24 cellular contexts compared by ENCODE assay signal in the genomic region with DNA sequence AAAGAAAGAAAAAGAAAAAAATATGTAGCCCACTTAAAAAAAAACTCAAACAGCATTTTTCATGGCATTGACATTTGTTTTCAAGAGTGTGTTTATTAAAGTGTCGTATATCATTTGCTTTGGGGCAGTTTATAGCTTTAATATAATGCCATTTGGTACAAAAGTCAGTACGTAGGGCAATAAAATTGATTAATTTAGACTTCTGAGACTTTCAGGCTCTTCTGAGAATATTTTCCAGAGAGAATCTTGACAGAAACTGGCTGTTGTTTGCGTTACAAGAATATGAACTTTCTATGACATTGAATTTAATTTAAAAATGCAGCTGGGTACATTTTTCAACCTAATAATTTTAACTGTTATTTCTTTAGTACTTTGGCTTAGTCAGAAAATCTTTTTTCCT.
"Had no signal": no experiment of that assay in that cellular context is flagged by ENCODE, and none has a peak within 500 bp of the region (broad histone marks: within the 10 kb centered on the region; RNA-seq: fewer than 3 reads in every experiment).

No MANE protein-coding gene starts in this region.

- H3K4me1 ChIP-seq: breast epithelium, lower lobe of right lung had no signal

- H3K27me3 ChIP-seq: breast epithelium, esophagus squamous epithelium had no signal

- H3K27ac ChIP-seq: breast epithelium, epithelial cell of prostate, esophagus squamous epithelium, lower lobe of right lung, thoracic aorta had no signal

- ATAC-seq: activated CD8-positive, alpha-beta T cell treated with anti-CD3 and anti-CD28 coated beads for 36 hours; activated naive CD8-positive, alpha-beta T cell treated with anti-CD3 and anti-CD28 coated beads, Interleukin-2, amount 50 U/mL, for 24 hours; left colon; natural killer cell; T-helper 17 cell had no signal

- H3K4me3 ChIP-seq: breast epithelium, esophagus squamous epithelium, lower lobe of right lung, thoracic aorta had no signal

- H3K9me3 ChIP-seq: breast epithelium, esophagus squamous epithelium, lower lobe of right lung, thoracic aorta had no signal

- H3K36me3 ChIP-seq: breast epithelium, thoracic aorta had no signal

- DNase-seq: activated CD4-positive, alpha-beta T cell treated with anti-CD3 and anti-CD28 coated beads for 1 hour; activated CD4-positive, alpha-beta T cell treated with anti-CD3 and anti-CD28 coated beads, Interleukin-2, amount 10 ng/mL, durations not matched to agents 7 days and 5 days; activated CD8-positive, alpha-beta T cell treated with anti-CD3 and anti-CD28 coated beads for 36 hours; activated naive CD8-positive, alpha-beta T cell treated with anti-CD3 and anti-CD28 coated beads, Interleukin-2, amount 50 U/mL, for 24 hours; activated T-cell treated with anti-CD3 and anti-CD28 coated beads, Interleukin-2, amount 50 U/mL, for 48 hours; dermis blood vessel endothelial cell; effector CD8-positive, alpha-beta T cell; esophagus squamous epithelium; foreskin melanocyte; hippocampal formation; left colon; lower lobe of right lung; mesenchymal stem cell; natural killer cell; posterior cingulate gyrus; retina; stimulated activated naive CD4-positive, alpha-beta T cell treated with Interleukin-2 at 50 U/mL for 16 hours; T-helper 17 cell; T1000; trophoblast cell; WERI-Rb-1 had no signal
